In genomic region chr19:10122066-10122465, GRCh38 we compare ENCODE assay signal across 19 cellular contexts. TPM values are rescaled to one million over a fixed set of nuclear protein-coding genes. Genes with fewer than 3 reads are reported as not detected.
DNase-seq lines count a peak whose midpoint lies in the region; ATAC-seq and TF ChIP-seq lines count a peak whose summit lies in the region.
"Had no signal": no experiment of that assay in that cellular context is flagged by ENCODE, and none has a peak within 500 bp of the region (broad histone marks: within the 10 kb centered on the region; RNA-seq: fewer than 3 reads in every experiment).

No MANE protein-coding gene starts in this region.

- TF ChIP-seq CTCF in BJ (IDR thresholded peaks at IDR 0.05; ENCODE audit: insufficient read depth, low read depth, low read length): no peak
- TF ChIP-seq CTCF in CD4-positive, alpha-beta T cell (IDR thresholded peaks at IDR 0.05): no peak

- H3K36me3 ChIP-seq in BJ (ENCODE audit: control insufficient read depth, insufficient read depth, low read length): peaks cover 7% of the 10 kb centered on the region
- H3K36me3 ChIP-seq in SJSA1: peaks cover 53% of the 10 kb centered on the region

- peaks cover 28% of the 10 kb centered on the region for H3K36me3 Mint-ChIP-seq in CD4-positive, alpha-beta T cell (ENCODE audit: low read depth)

- peak; percentile 21 for DNase-seq in BJ (ENCODE audit: low read depth)
- peak in 1 of 2 experiments; percentile 28 for DNase-seq in SJSA1 (ENCODE audit: low read depth in 1 of 2, low spot score in 2 of 2)
- peak; percentile 84 for DNase-seq in fibroblast of peridontal ligament (ENCODE audit: extremely low read depth)
- peak; percentile 74 for DNase-seq in stromal cell of bone marrow (ENCODE audit: low read depth)
- DNase-seq in NCI-H2081 (lab: John Stamatoyannopoulos, UW): no peak
- no peak for DNase-seq in CD4-positive, alpha-beta T cell
- DNase-seq: activated CD8-positive, alpha-beta T cell treated with anti-CD3 and anti-CD28 coated beads for 36 hours; activated gamma-delta T cell treated with Interleukin-2 at 50 U/mL for 16 hours; CD8-positive, alpha-beta memory T cell; cerebellar nuclear complex; GDM1; NCI-H2081 treated with DMSO at 0.1 percent for 48 hours; SJCRH30; stimulated activated CD4-positive, alpha-beta T cell treated with anti-CD3 and anti-CD28 coated beads, Interleukin-1b, Interleukin-23, amount 100 ng/mL, for 48 hours had no signal

- H3K4me1 ChIP-seq in SJSA1 (replicated peaks): peaks cover 31% of the 10 kb centered on the region
- H3K4me1 ChIP-seq: SJCRH30 had no signal

- no peak overlapping the region for H3K4me3 Mint-ChIP-seq in CD4-positive, alpha-beta T cell
- H3K4me3 Mint-ChIP-seq: activated CD8-positive, alpha-beta T cell treated with anti-CD3 and anti-CD28 coated beads for 36 hours; CD8-positive, alpha-beta memory T cell had no signal

- ATAC-seq in GM21360 (IDR thresholded peaks at IDR 0.05; ENCODE audit: unreplicated experiment) (no peak), GM21447 (IDR thresholded peaks at IDR 0.05; ENCODE audit: unreplicated experiment) (no peak)
- no peak for ATAC-seq in CD4-positive, alpha-beta T cell (ENCODE audit: poor library complexity)
- ATAC-seq: activated CD8-positive, alpha-beta T cell treated with anti-CD3 and anti-CD28 coated beads for 36 hours; HCT116 had no signal

- H3K27me3 Mint-ChIP-seq in CD4-positive, alpha-beta T cell: no peaks in the 10 kb centered on the region
- H3K27me3 Mint-ChIP-seq: activated CD8-positive, alpha-beta T cell treated with anti-CD3 and anti-CD28 coated beads for 36 hours; CD8-positive, alpha-beta memory T cell; progenitor cell of endocrine pancreas had no signal

- H3K27ac ChIP-seq in SJSA1: peak overlapping the region; percentile 31; the same call in 1 of the 2 replicates
- H3K27ac ChIP-seq in CD4-positive, alpha-beta T cell (ENCODE audit: low read depth, low read length): no peak overlapping the region
- H3K27ac ChIP-seq: SJCRH30 had no signal

- POLR2A ChIA-PET in BJ (lab: Charles Lee): no interaction called here
- POLR2A ChIA-PET in CD4-positive, alpha-beta T cell (lab: Charles Lee): interaction anchor here (2.7 kb wide), 1 partner anchor 21 kb away, joined by 11 read pairs; no protein-coding TSS in a partner anchor

- peaks cover 11% of the 10 kb centered on the region for H3K4me1 Mint-ChIP-seq in CD4-positive, alpha-beta T cell (ENCODE audit: low read depth)

- no peaks in the 10 kb centered on the region for H3K27me3 ChIP-seq in BJ (ENCODE audit: control insufficient read depth, insufficient read depth, low read length)
- no peaks in the 10 kb centered on the region for H3K27me3 ChIP-seq in SJSA1 (replicated peaks)
- H3K27me3 ChIP-seq in CD4-positive, alpha-beta T cell (ENCODE audit: control insufficient read depth, insufficient read depth, low read length): no peaks in the 10 kb centered on the region
- H3K27me3 ChIP-seq: SJCRH30 had no signal

- H3K4me3 ChIP-seq in BJ (ENCODE audit: low read depth, low read length) (no peak overlapping the region), SJSA1 (no peak overlapping the region)
- H3K4me3 ChIP-seq: SJCRH30 had no signal

- H3K9me3 Mint-ChIP-seq in CD4-positive, alpha-beta T cell: no peaks in the 10 kb centered on the region
- H3K9me3 Mint-ChIP-seq: activated CD8-positive, alpha-beta T cell treated with anti-CD3 and anti-CD28 coated beads for 36 hours; CD8-positive, alpha-beta memory T cell had no signal

- CTCF ChIA-PET in BJ (lab: Yijun Ruan, JAX): interaction anchor here (0.6 to 4.1 kb wide), 5 partner anchors 9 to 304 kb away, joined by 3 to 32 read pairs (median 4); no protein-coding TSS in a partner anchor
- CTCF ChIA-PET in CD4-positive, alpha-beta T cell (lab: Charles Lee): interaction anchor here (2.4 kb wide), 1 partner anchor 21 kb away, joined by 9 read pairs; no protein-coding TSS in a partner anchor

- H3K27ac Mint-ChIP-seq in CD4-positive, alpha-beta T cell: no peak overlapping the region
- H3K27ac Mint-ChIP-seq: activated CD8-positive, alpha-beta T cell treated with anti-CD3 and anti-CD28 coated beads for 36 hours; CD8-positive, alpha-beta memory T cell; progenitor cell of endocrine pancreas had no signal

- no peaks in the 10 kb centered on the region for H3K9me3 ChIP-seq in SJSA1 (replicated peaks)
- H3K9me3 ChIP-seq in CD4-positive, alpha-beta T cell (ENCODE audit: control insufficient read depth, low read length): no peaks in the 10 kb centered on the region
- H3K9me3 ChIP-seq: SJCRH30 had no signal

- intact Hi-C loops in CD4-positive, alpha-beta T cell (cut with DNase I, micrococcal nuclease): no loop called here

RNA-seq across cellular contexts. Expression of gene EIF3G, which starts 2.4 kb away (rescaled TPM):
- 129 and 169 TPM in 2 replicates for polyA plus RNA-seq in BJ (2011; rRNA removed)
- 53.2 and 56.3 TPM in 2 replicates for polyA minus RNA-seq in BJ (2011; rRNA and poly(A)+ RNA removed)
- 295 and 346 TPM in 2 replicates for total RNA-seq in SJSA1 (2014; rRNA removed; shearing (Covaris generic))
- total RNA-seq in CD4-positive, alpha-beta T cell: 100 to 1,000 TPM; 328 to 343 TPM

RNA-seq across cellular contexts. Expression of gene P2RY11, which starts 10.6 kb away (rescaled TPM):
- 1.6 and 2.4 TPM in 2 replicates for polyA plus RNA-seq in BJ (2011; rRNA removed)
- polyA minus RNA-seq in BJ (2011; rRNA and poly(A)+ RNA removed): 2.3 and 2.9 TPM in 2 replicates
- total RNA-seq in SJSA1 (2014; rRNA removed; shearing (Covaris generic)): 1.9 and 2.2 TPM in 2 replicates
- total RNA-seq in CD4-positive, alpha-beta T cell: 10 to 100 TPM; 88.5 to 93.9 TPM

RNA-seq across cellular contexts. Expression of gene PPAN, which starts 15.9 kb away (rescaled TPM):
- polyA plus RNA-seq in BJ (2011; rRNA removed): 16.9 and 18.1 TPM in 2 replicates
- polyA minus RNA-seq in BJ (2011; rRNA and poly(A)+ RNA removed): 41.8 and 72.4 TPM in 2 replicates
- total RNA-seq in SJSA1 (2014; rRNA removed; shearing (Covaris generic)): 28.0 and 31.4 TPM in 2 replicates
- total RNA-seq in CD4-positive, alpha-beta T cell: 100 to 1,000 TPM; 119 to 127 TPM

RNA-seq across cellular contexts. Expression of gene ANGPTL6, which starts 19.6 kb away (rescaled TPM):
- polyA plus RNA-seq in BJ (2011; rRNA removed): 0.22 and 0.25 TPM in 2 replicates
- polyA minus RNA-seq in BJ (2011; rRNA and poly(A)+ RNA removed): 0.43 TPM in 1 of 2 replicates, not detected in the other
- 0.11 TPM in 1 of 2 replicates, not detected in the other for total RNA-seq in SJSA1 (2014; rRNA removed; shearing (Covaris generic))
- under 1 TPM; 0.61 to 0.63 TPM for total RNA-seq in CD4-positive, alpha-beta T cell
- total RNA-seq: frontal cortex, progenitor cell of endocrine pancreas, SJCRH30 had no signal

RNA-seq across cellular contexts. Expression of gene SHFL, which starts 35.9 kb away (rescaled TPM):
- 30.1 and 42.2 TPM in 2 replicates for polyA plus RNA-seq in BJ (2011; rRNA removed)
- 14.0 and 19.2 TPM in 2 replicates for polyA minus RNA-seq in BJ (2011; rRNA and poly(A)+ RNA removed)
- 14.5 and 17.4 TPM in 2 replicates for total RNA-seq in SJSA1 (2014; rRNA removed; shearing (Covaris generic))
- 10 to 100 TPM; 58.5 to 61.7 TPM for total RNA-seq in CD4-positive, alpha-beta T cell
- total RNA-seq: SJCRH30 had no signal

Comparison
In these comparisons a context has a peak if more than half of its experiments do, and no peak if none do; other contexts are left out.
1. DNase-seq: peak in BJ (single experiment), fibroblast of peridontal ligament (single experiment) and stromal cell of bone marrow (single experiment); none in NCI-H2081 (0 of 2) and CD4-positive, alpha-beta T cell (0 of 10).
2. RNA of gene P2RY11, which starts 10.6 kb away (total RNA-seq): 88.5 to 93.9 TPM in CD4-positive, alpha-beta T cell; 1.9 to 2.2 TPM in SJSA1; every median in the first group is over 10 times any median in the second.